Comparison of ENCODE assay signal across 8 cellular contexts in the genomic region with DNA sequence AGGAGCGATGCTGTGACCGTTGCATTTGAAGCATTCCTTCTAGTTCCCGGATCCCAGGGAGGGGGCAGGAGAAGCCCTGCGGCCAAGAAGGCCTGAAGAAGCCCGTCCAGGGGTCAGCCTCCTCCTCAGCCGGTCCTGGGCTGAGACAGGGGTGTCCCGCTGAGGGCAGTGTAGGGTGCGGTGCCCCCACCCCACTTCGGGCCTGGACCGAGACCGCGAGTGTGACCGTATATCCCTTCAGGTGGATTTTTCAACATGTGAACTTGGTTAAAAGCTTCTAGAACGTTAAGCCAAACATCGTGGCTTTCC. TPM values are rescaled to one million over a fixed set of nuclear protein-coding genes. Genes with fewer than 3 reads are reported as not detected.
DNase-seq lines count a peak whose midpoint lies in the region; ATAC-seq and TF ChIP-seq lines count a peak whose summit lies in the region.

No MANE protein-coding gene starts in this region.

- H3K4me1 ChIP-seq in ES-I3 (ENCODE audit: insufficient read depth, low read length): peaks cover 9% of the 10 kb centered on the region; the same call in 1 of the 2 replicates
- H3K4me1 ChIP-seq in duodenal mucosa (ENCODE audit: control insufficient read depth in 1 of 2, insufficient read depth in 2 of 2, low read length in 2 of 2): peaks cover 12 to 26% of the 10 kb centered on the region in 2 donors

- H3K27ac ChIP-seq in duodenal mucosa (ENCODE audit: low read depth, low read length): no peak overlapping the region

- DNase-seq in omental fat pad (ENCODE audit: low spot score) (no peak), EL (no peak), hepatic stellate cell (ENCODE audit: low spot score) (no peak), NAMALWA (ENCODE audit: low spot score) (no peak)

- H3K27me3 ChIP-seq in duodenal mucosa (ENCODE audit: control insufficient read depth in 1 of 2, insufficient read depth in 2 of 2, low read length in 2 of 2): peaks cover 42 to 49% of the 10 kb centered on the region in 2 donors

- H3K9me3 ChIP-seq in ES-I3 (ENCODE audit: control insufficient read depth, insufficient read depth, low read length) (0 out of 2 replicates have a peak, but pooled peaks cover under 1% of the 10 kb centered on the region), duodenal mucosa (ENCODE audit: control insufficient read depth in 1 of 2, low read length in 2 of 2) (peaks cover 2 to 3% of the 10 kb centered on the region in 2 donors)

- H3K9ac ChIP-seq in ES-I3 (ENCODE audit: low read depth, low read length) (peak overlapping the region; percentile 27; the same call in 1 of the 2 replicates), duodenal mucosa (ENCODE audit: low read depth in 1 of 2, low read length in 2 of 2) (no peak overlapping the region)

- H3K4me3 ChIP-seq in duodenal mucosa (ENCODE audit: low read depth in 1 of 2, low read length in 2 of 2): peak overlapping the region; percentile 73 to 89

- ATAC-seq in HG03175 (IDR thresholded peaks at IDR 0.05; ENCODE audit: unreplicated experiment): peak; percentile 6
- peak; percentile 26 for ATAC-seq in omental fat pad (ENCODE audit: low FRiP score)
- no peak for ATAC-seq in GM19328 (IDR thresholded peaks at IDR 0.05; ENCODE audit: unreplicated experiment)

- no peaks in the 10 kb centered on the region for H3K36me3 ChIP-seq in ES-I3 (ENCODE audit: insufficient read depth, low read length)
- no peaks in the 10 kb centered on the region for H3K36me3 ChIP-seq in duodenal mucosa (ENCODE audit: control insufficient read depth in 1 of 2, insufficient read depth in 2 of 2, low read length in 2 of 2)

- TF ChIP-seq CTCF in omental fat pad (IDR thresholded peaks at IDR 0.05): no peak

RNA-seq across cellular contexts. Expression of gene OCA2, which starts 2.8 kb away (rescaled TPM):
- total RNA-seq in omental fat pad: 1 to 10 TPM in 1 of 4 donors, under 1 TPM in 1, not detected in 2; 0.19 to 1.1 TPM
